6 cellular contexts compared by ENCODE assay signal in the genomic region with DNA sequence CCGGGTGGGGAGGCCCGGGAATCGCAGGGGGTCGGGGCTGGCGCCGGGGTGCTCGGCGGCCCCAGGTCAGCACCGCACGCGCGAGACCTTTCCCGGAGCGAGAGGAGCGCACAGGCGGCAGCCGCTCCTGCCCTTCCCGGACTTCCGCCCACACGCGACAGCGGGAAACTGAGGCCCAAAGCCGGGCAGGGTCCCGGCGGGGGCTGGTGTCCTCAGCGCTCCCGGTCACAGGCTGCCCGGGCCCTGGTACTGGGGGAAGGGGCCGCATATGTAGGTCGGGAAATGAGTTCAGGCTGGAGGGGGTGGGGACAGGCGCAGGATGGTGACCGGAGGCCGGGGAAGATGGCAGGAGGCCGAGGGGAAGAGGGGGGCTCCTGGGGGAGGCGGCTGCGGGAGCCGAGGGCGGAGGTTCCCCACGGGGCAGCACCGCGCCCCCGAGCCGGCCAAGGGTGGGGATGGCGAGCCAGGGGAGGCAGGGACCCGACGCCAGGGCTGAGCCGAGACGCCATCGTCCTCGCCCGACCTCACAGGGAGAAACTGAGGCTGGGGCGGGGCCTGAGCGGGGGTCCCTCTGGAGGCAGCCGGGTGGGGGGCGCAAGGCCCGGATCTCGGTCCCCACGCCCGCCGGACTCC. TPM values are rescaled to one million over a fixed set of nuclear protein-coding genes. Genes with fewer than 3 reads are reported as not detected.
DNase-seq lines count a peak whose midpoint lies in the region; ATAC-seq and TF ChIP-seq lines count a peak whose summit lies in the region.

No MANE protein-coding gene starts in this region.

- H3K27ac ChIP-seq in CD4-positive, alpha-beta T cell (ENCODE audit: low read depth, low read length), result no peak overlapping the region

- intact Hi-C loops in CD4-positive, alpha-beta T cell (cut with DNase I, micrococcal nuclease), result no loop called here

- H3K27me3 Mint-ChIP-seq in CD4-positive, alpha-beta T cell, result peaks cover 13% of the 10 kb centered on the region
- peaks cover 4% of the 10 kb centered on the region; the same call in 1 of the 2 replicates for H3K27me3 Mint-ChIP-seq in WTC11 (ENCODE audit: low read depth)
- H3K27me3 Mint-ChIP-seq in memory B cell, result peaks cover 10% of the 10 kb centered on the region

- CTCF ChIA-PET in CD4-positive, alpha-beta T cell (lab: Charles Lee), result no interaction called here
- CTCF ChIA-PET in WTC11 (lab: Charles Lee), result interaction anchor here (1.0 to 1.6 kb wide), 4 partner anchors 15 to 124 kb away, joined by 3 to 6 read pairs (median 4); no protein-coding TSS in a partner anchor

- H3K27ac Mint-ChIP-seq in CD4-positive, alpha-beta T cell, result no peak overlapping the region
- no peak overlapping the region for H3K27ac Mint-ChIP-seq in WTC11
- H3K27ac Mint-ChIP-seq in memory B cell, result no peak overlapping the region

- H3K27me3 ChIP-seq in CD4-positive, alpha-beta T cell (ENCODE audit: control insufficient read depth, insufficient read depth, low read length), result peaks cover 6% of the 10 kb centered on the region

- peaks cover 20% of the 10 kb centered on the region for H3K4me1 Mint-ChIP-seq in CD4-positive, alpha-beta T cell (ENCODE audit: low read depth)
- H3K4me1 Mint-ChIP-seq in WTC11 (peaks cover 15% of the 10 kb centered on the region), memory B cell (peaks cover 11% of the 10 kb centered on the region)

- ATAC-seq in CD4-positive, alpha-beta T cell (ENCODE audit: poor library complexity), result no peak
- ATAC-seq in WTC11 (no peak), memory B cell (ENCODE audit: low read depth) (no peak)

- TF ChIP-seq CTCF in CD4-positive, alpha-beta T cell (IDR thresholded peaks at IDR 0.05), result no peak
- no peak for TF ChIP-seq CTCF in WTC11 (IDR thresholded peaks at IDR 0.05)

- POLR2A ChIA-PET in CD4-positive, alpha-beta T cell (lab: Charles Lee), result no interaction called here
- POLR2A ChIA-PET in WTC11 (lab: Charles Lee), result no interaction called here

- no peaks in the 10 kb centered on the region for H3K9me3 ChIP-seq in CD4-positive, alpha-beta T cell (ENCODE audit: control insufficient read depth, low read length)

- H3K4me3 Mint-ChIP-seq in CD4-positive, alpha-beta T cell, result peak overlapping the region; percentile 72
- H3K4me3 Mint-ChIP-seq in WTC11, result peak overlapping the region; percentile 54
- H3K4me3 Mint-ChIP-seq in memory B cell, result peak overlapping the region; percentile 71

- no peaks in the 10 kb centered on the region for H3K9me3 Mint-ChIP-seq in CD4-positive, alpha-beta T cell
- no peaks in the 10 kb centered on the region for H3K9me3 Mint-ChIP-seq in WTC11
- H3K9me3 Mint-ChIP-seq in memory B cell, result no peaks in the 10 kb centered on the region

- DNase-seq in CD4-positive, alpha-beta T cell, result no peak
- DNase-seq in WTC11 (ENCODE audit: low spot score), result peak; percentile 36
- no peak for DNase-seq in memory B cell (ENCODE audit: low spot score in 2 of 2)
- no peak for DNase-seq in HuH-7.5 (ENCODE audit: low spot score)
- DNase-seq in Ammon's horn (ENCODE audit: low spot score), result no peak
- no peak for DNase-seq in NCI-H345 (lab: John Stamatoyannopoulos, UW)

- H3K36me3 Mint-ChIP-seq in CD4-positive, alpha-beta T cell (ENCODE audit: low read depth), result peaks cover 4% of the 10 kb centered on the region
- no peaks in the 10 kb centered on the region for H3K36me3 Mint-ChIP-seq in WTC11
- no peaks in the 10 kb centered on the region for H3K36me3 Mint-ChIP-seq in memory B cell

TF ChIP-seq in WTC11, 78 proteins besides CTCF, POLR2A, EP300 and RAD21:
- TF ChIP-seq JUN (CRISPR knock-in tag; IDR thresholded peaks at IDR 0.05) (no peak), TCF7 (CRISPR knock-in tag; IDR thresholded peaks at IDR 0.05; ENCODE audit: low read depth) (peak; percentile 28; the same call in 1 of the 2 replicates)
- TF ChIP-seq, protein P1, sequence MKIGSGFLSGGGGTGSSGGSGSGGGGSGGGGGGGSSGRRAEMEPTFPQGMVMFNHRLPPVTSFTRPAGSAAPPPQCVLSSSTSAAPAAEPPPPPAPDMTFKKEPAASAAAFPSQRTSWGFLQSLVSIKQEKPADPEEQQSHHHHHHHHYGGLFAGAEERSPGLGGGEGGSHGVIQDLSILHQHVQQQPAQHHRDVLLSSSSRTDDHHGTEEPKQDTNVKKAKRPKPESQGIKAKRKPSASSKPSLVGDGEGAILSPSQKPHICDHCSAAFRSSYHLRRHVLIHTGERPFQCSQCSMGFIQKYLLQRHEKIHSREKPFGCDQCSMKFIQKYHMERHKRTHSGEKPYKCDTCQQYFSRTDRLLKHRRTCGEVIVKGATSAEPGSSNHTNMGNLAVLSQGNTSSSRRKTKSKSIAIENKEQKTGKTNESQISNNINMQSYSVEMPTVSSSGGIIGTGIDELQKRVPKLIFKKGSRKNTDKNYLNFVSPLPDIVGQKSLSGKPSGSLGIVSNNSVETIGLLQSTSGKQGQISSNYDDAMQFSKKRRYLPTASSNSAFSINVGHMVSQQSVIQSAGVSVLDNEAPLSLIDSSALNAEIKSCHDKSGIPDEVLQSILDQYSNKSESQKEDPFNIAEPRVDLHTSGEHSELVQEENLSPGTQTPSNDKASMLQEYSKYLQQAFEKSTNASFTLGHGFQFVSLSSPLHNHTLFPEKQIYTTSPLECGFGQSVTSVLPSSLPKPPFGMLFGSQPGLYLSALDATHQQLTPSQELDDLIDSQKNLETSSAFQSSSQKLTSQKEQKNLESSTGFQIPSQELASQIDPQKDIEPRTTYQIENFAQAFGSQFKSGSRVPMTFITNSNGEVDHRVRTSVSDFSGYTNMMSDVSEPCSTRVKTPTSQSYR (CRISPR knock-in tag; IDR thresholded peaks at IDR 0.05), result peak; percentile 27; the same call in 1 of the 2 replicates
- TF ChIP-seq, protein P2, sequence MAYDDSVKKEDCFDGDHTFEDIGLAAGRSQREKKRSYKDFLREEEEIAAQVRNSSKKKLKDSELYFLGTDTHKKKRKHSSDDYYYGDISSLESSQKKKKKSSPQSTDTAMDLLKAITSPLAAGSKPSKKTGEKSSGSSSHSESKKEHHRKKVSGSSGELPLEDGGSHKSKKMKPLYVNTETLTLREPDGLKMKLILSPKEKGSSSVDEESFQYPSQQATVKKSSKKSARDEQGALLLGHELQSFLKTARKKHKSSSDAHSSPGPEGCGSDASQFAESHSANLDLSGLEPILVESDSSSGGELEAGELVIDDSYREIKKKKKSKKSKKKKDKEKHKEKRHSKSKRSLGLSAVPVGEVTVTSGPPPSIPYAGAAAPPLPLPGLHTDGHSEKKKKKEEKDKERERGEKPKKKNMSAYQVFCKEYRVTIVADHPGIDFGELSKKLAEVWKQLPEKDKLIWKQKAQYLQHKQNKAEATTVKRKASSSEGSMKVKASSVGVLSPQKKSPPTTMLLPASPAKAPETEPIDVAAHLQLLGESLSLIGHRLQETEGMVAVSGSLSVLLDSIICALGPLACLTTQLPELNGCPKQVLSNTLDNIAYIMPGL (CRISPR knock-in tag; IDR thresholded peaks at IDR 0.05), result 0 out of 2 replicates have a peak, but pooled peaks have one; percentile 59

RNA-seq across cellular contexts. Expression of a gene that starts 0.7 kb away (rescaled TPM):
- total RNA-seq in CD4-positive, alpha-beta T cell, result under 1 TPM in 1 of 2 experiments, not detected in 1; 0.22 TPM
- total RNA-seq in WTC11 (2021), result 21.9 to 23.6 TPM (median 23.4 TPM) in 3 replicates

RNA-seq across cellular contexts. Expression of a gene that starts 4.4 kb away (rescaled TPM):
- 10 to 100 TPM; 77.6 to 92.6 TPM for total RNA-seq in CD4-positive, alpha-beta T cell
- total RNA-seq in WTC11 (2021), result 262 to 277 TPM (median 270 TPM) in 3 replicates

RNA-seq across cellular contexts. Expression of a gene that starts 11.2 kb away (rescaled TPM):
- total RNA-seq in CD4-positive, alpha-beta T cell, result 100 to 1,000 TPM; 214 to 228 TPM
- total RNA-seq in WTC11 (2021), result 189 to 190 TPM (median 189 TPM) in 3 replicates

RNA-seq across cellular contexts. Expression of a gene that starts 31.6 kb away (rescaled TPM):
- 10 to 100 TPM; 49.7 to 53.0 TPM for total RNA-seq in CD4-positive, alpha-beta T cell
- 106 to 112 TPM (median 106 TPM) in 3 replicates for total RNA-seq in WTC11 (2021)

RNA-seq across cellular contexts. Expression of a gene that starts 32.0 kb away (rescaled TPM):
- 100 to 1,000 TPM; 614 to 628 TPM for total RNA-seq in CD4-positive, alpha-beta T cell
- 256 to 298 TPM (median 256 TPM) in 3 replicates for total RNA-seq in WTC11 (2021)

Comparison
In these comparisons a context has a peak if more than half of its experiments do, and no peak if none do; other contexts are left out.
1. RNA of a gene that starts 0.7 kb away (total RNA-seq): 21.9 to 23.6 TPM in WTC11; 0.22 TPM in CD4-positive, alpha-beta T cell; every median in the first group is over 10 times any median in the second.
2. Peak in every context shown above with its lines, with median percentiles within 50 percentile points of each other: H3K4me3 Mint-ChIP-seq.